9 cellular contexts compared by ENCODE assay signal in the genomic region with DNA sequence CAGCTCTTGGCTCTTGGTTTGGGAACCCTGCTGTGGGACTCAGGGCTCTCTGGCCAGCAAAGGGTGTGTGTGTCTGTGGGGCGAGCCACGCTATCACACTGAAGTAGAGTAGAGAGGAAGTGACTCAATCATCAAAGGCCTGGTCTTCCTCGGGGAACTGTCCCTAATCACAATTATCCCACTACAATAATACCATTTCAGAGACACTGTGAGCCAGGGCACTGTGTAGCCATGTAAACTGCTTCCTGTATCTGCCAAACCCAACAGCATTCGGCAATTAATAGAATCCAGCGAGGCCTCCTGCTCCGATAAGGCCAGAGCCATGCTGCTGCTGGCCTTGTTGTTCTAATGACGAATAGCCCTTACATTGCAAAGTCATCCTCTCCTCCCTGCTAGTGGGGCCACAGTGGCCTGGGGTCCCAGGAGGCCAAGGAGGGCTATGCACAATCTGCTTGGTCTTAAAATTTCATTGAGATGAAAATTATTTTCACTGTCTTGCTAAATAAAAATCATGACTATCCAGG. TPM values are rescaled to one million over a fixed set of nuclear protein-coding genes. Genes with fewer than 3 reads are reported as not detected.
DNase-seq lines count a peak whose midpoint lies in the region; ATAC-seq and TF ChIP-seq lines count a peak whose summit lies in the region.
"Had no signal": no experiment of that assay in that cellular context is flagged by ENCODE, and none has a peak within 500 bp of the region (broad histone marks: within the 10 kb centered on the region; RNA-seq: fewer than 3 reads in every experiment).

No MANE protein-coding gene starts in this region.

- H3K9me3 ChIP-seq in mesodermal cell (ENCODE audit: control insufficient read depth, low read length) = no peaks in the 10 kb centered on the region

- H3K9me3 Mint-ChIP-seq in brain = peaks cover 0 to 5% (median 0%) of the 10 kb centered on the region in 5 experiments

- peaks cover 5% of the 10 kb centered on the region for H3K27me3 Mint-ChIP-seq in brain

- TF ChIP-seq CTCF in brain (conservative IDR thresholded peaks at IDR 0.05) = no peak

- peak overlapping the region in 4 of 5 experiments; percentile 14 to 72 (median 40) for H3K27ac Mint-ChIP-seq in brain

- peaks cover 23% of the 10 kb centered on the region for H3K4me1 Mint-ChIP-seq in brain

- H3K4me3 Mint-ChIP-seq in brain = no peak overlapping the region

- in situ Hi-C loops in KBM-7 (cut with MboI; ENCODE audit: low pct_unique_long_range_greater_than_20kb, low sequenced_read_pairs) = no loop called here

- DNase-seq in Daoy (ENCODE audit: low read depth) = peak; percentile 66
- peak; percentile 65 for DNase-seq in KBM-7
- no peak for DNase-seq in NCI-H82 (lab: John Stamatoyannopoulos, UW)
- DNase-seq in substantia nigra (lab: John Stamatoyannopoulos, UW) = no peak
- DNase-seq: DND-41 had no signal

- H3K36me3 ChIP-seq in mesodermal cell (ENCODE audit: control insufficient read depth, insufficient read depth, low read length) = no peaks in the 10 kb centered on the region

- H3K27ac ChIP-seq in mesodermal cell (ENCODE audit: low read depth, low read length, severe bottlenecking) (peak overlapping the region; percentile 91), substantia nigra (ENCODE audit: low read depth, low read length, poor library complexity, severe bottlenecking) (no peak overlapping the region)

- WGBS in mesodermal cell (ENCODE audit: insufficient coverage in 2 of 2), 2 experiments = 20 to 58% methylated on average over 1 to 4 of the region's 7 CpGs

- no peak overlapping the region for H3K4me3 ChIP-seq in mesodermal cell (ENCODE audit: extremely low read depth, insufficient read depth, low read length, poor library complexity, severe bottlenecking)

- peaks cover 68% of the 10 kb centered on the region for H3K4me1 ChIP-seq in mesodermal cell (ENCODE audit: control insufficient read depth, insufficient read depth, low read length, poor library complexity, severe bottlenecking)

- no peaks in the 10 kb centered on the region for H3K36me3 Mint-ChIP-seq in brain

- no peak for ATAC-seq in HG03045 (IDR thresholded peaks at IDR 0.05; ENCODE audit: unreplicated experiment)
- no peak for ATAC-seq in GM19035 (IDR thresholded peaks at IDR 0.05; ENCODE audit: unreplicated experiment)

RNA-seq across cellular contexts. Expression of a gene that starts 49.8 kb away (rescaled TPM):
- 2.0 and 6.0 TPM in 2 replicates for total RNA-seq in Daoy (2014; rRNA removed; shearing (Covaris generic))
- polyA plus RNA-seq in brain (ENCODE audit: insufficient read depth, low read depth, low replicate concordance) = 33.3 TPM
- polyA plus RNA-seq in mesodermal cell (2013, experiment 1 of 2) = 149 TPM
- polyA plus RNA-seq in mesodermal cell (2013, experiment 2 of 2) = 134 TPM

Comparison
In these comparisons a context has a peak if more than half of its experiments do, and no peak if none do; other contexts are left out.
1. DNase-seq: peak in Daoy (single experiment) and KBM-7 (single experiment); none in NCI-H82 (single experiment) and substantia nigra (0 of 49).